2 cellular contexts compared by ENCODE assay signal in genomic region chr12:124730455-124730932, GRCh38.
TF ChIP-seq lines count a peak whose summit lies in the region.

No MANE protein-coding gene starts in this region.

TF ChIP-seq in A549, 52 proteins besides CTCF, POLR2A, EP300 and RAD21 (continued from another document):
- TF ChIP-seq CBX8 (IDR thresholded peaks at IDR 0.05) (no peak), MAZ (IDR thresholded peaks at IDR 0.05; ENCODE audit: borderline replicate concordance, low read depth, low read length) (no peak), CBX2 (IDR thresholded peaks at IDR 0.05; ENCODE audit: borderline replicate concordance, low read depth) (no peak), SMC3 (IDR thresholded peaks at IDR 0.05) (no peak), GATA3 (IDR thresholded peaks at IDR 0.05; ENCODE audit: borderline replicate concordance) (peak; percentile 28; the same call in 1 of the 2 replicates), MYC (IDR thresholded peaks at IDR 0.05; ENCODE audit: borderline replicate concordance, low read length) (no peak), CEBPB (IDR thresholded peaks at IDR 0.05) (no peak), NFE2L2 (conservative IDR thresholded peaks at IDR 0.05; ENCODE audit: low read length) (no peak), JUN (IDR thresholded peaks at IDR 0.05) (0 out of 5 replicates have a peak, but pooled peaks of 1 of the 2 experiments have one; percentile 23), FOSB (CRISPR knock-in tag; IDR thresholded peaks at IDR 0.05) (no peak), HOXB5 (CRISPR knock-in tag; IDR thresholded peaks at IDR 0.05) (no peak)

TF ChIP-seq in H1, 55 proteins besides CTCF, POLR2A, EP300 and RAD21 (continued from another document):
- TF ChIP-seq CHD7 (IDR thresholded peaks at IDR 0.05; ENCODE audit: insufficient replicate concordance, low read length) (no peak), TEAD4 (IDR thresholded peaks at IDR 0.05; ENCODE audit: low read depth, low read length) (no peak)
